9 cellular contexts compared by ENCODE assay signal in genomic region chr13:103973740-103974139, GRCh38.
"Had no signal": no experiment of that assay in that cellular context is flagged by ENCODE, and none has a peak within 500 bp of the region (broad histone marks: within the 10 kb centered on the region; RNA-seq: fewer than 3 reads in every experiment).

No MANE protein-coding gene starts in this region.

- H3K36me3 ChIP-seq: HAP-1 had no signal

- H3K27me3 Mint-ChIP-seq: IgD-negative memory B cell had no signal

- H3K27ac ChIP-seq: GM23248 had no signal

- H3K9ac ChIP-seq: GM23248 had no signal

- H3K4me3 ChIP-seq: GM23248, HAP-1 had no signal

- DNase-seq: GM23248, GOT3, H7, HFFc6, KG1 had no signal

- FAIRE-seq: HTR-8/SVneo had no signal

- H3K27ac Mint-ChIP-seq: HFFc6, IgD-negative memory B cell had no signal

- H3K4me1 ChIP-seq: HAP-1 had no signal

- ATAC-seq: HCT116 had no signal

- H3K36me3 Mint-ChIP-seq: IgD-negative memory B cell had no signal

- H2AFZ ChIP-seq: GM23248 had no signal

- H3K4me3 Mint-ChIP-seq: HFFc6 had no signal

- H3K9me3 ChIP-seq: HAP-1 had no signal
